ENCODE assay signal across 8 cellular contexts in the genomic region with DNA sequence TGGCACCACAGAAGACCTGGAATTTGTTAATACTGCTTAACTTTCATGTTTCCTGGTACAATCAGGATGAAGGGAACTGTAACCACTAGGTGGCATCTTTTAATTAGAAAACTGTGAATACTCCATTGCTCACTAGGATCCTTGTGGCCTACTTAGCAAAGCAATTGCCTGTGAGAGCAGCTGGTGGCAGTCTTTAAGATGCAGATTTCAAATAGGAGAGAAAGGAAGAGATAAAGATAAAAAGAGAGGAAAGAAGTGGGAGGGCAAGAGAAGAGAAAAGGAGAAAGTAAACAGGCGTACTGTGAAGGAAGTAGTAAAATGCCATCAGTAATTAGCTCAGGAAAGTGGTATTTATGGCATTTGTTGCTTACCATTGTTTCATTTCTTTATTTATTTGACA.
DNase-seq lines count a peak whose midpoint lies in the region; ATAC-seq and TF ChIP-seq lines count a peak whose summit lies in the region.

No MANE protein-coding gene starts in this region.

- H3K4me3 ChIP-seq in HFF-Myc (replicated peaks; ENCODE audit: low read depth, low read length) (no peak overlapping the region), astrocyte of the spinal cord (ENCODE audit: low read depth, low read length) (no peak overlapping the region), iPS DF 6.9 (ENCODE audit: low read length) (no peak overlapping the region), skeletal muscle satellite cell (ENCODE audit: low read length) (no peak overlapping the region)

- in situ Hi-C loops in astrocyte of the spinal cord (cut with HindIII; ENCODE audit: low sequenced_read_pairs), result no loop called here

- TF ChIP-seq CTCF in HFF-Myc (IDR thresholded peaks at IDR 0.05; ENCODE audit: low read depth, low read length, missing control alignments) (peak; percentile 60), astrocyte of the spinal cord (IDR thresholded peaks at IDR 0.05; ENCODE audit: low read depth, low read length) (peak; percentile 66)

- H3K9me3 ChIP-seq in iPS DF 6.9 (ENCODE audit: control insufficient read depth, insufficient read depth, low read length) (no peaks in the 10 kb centered on the region; the same call in 1 of the 2 replicates), skeletal muscle satellite cell (replicated peaks; ENCODE audit: low read length) (no peaks in the 10 kb centered on the region)

- no CpG with 5 or more reads among the region's 1 CpG for WGBS in iPS DF 6.9 (ENCODE audit: insufficient coverage, insufficient read length)

- DNase-seq in DMS 273 treated with DMSO at 0.1 percent for 48 hours (lab: John Stamatoyannopoulos, UW) (peak; percentile 75), HFF-Myc (ENCODE audit: extremely low read depth, low read depth) (peak; percentile 82), NCI-H524 (lab: John Stamatoyannopoulos, UW) (peak; percentile 79 to 96), astrocyte of the spinal cord (ENCODE audit: low read depth, low spot score) (peak; percentile 86), iPS DF 6.9 (ENCODE audit: low read depth, low spot score) (peak; percentile 79)

- H3K4me2 ChIP-seq in skeletal muscle satellite cell (ENCODE audit: low read length), result no peak overlapping the region

- peak overlapping the region; percentile 11 for H3K9ac ChIP-seq in skeletal muscle satellite cell (ENCODE audit: low read depth, low read length)

- H3K36me3 ChIP-seq in iPS DF 6.9 (ENCODE audit: control insufficient read depth, insufficient read depth, low read length), result no peaks in the 10 kb centered on the region
- no peaks in the 10 kb centered on the region for H3K36me3 ChIP-seq in skeletal muscle satellite cell (ENCODE audit: insufficient read depth, low read length)

- no peaks in the 10 kb centered on the region for H3K27me3 ChIP-seq in iPS DF 6.9 (ENCODE audit: control insufficient read depth, insufficient read depth, low read length)
- H3K27me3 ChIP-seq in skeletal muscle satellite cell (ENCODE audit: control insufficient read depth, insufficient read depth, low read length), result no peaks in the 10 kb centered on the region

- no peak overlapping the region for H3K27ac ChIP-seq in iPS DF 6.9 (ENCODE audit: low read length)

- H3K4me1 ChIP-seq in iPS DF 6.9 (ENCODE audit: control insufficient read depth, insufficient read depth, low read length) (peaks cover 8% of the 10 kb centered on the region), skeletal muscle satellite cell (ENCODE audit: control insufficient read depth, insufficient read depth, low read length) (peaks cover 7% of the 10 kb centered on the region)

- no peak for ATAC-seq in HG02588 (IDR thresholded peaks at IDR 0.05; ENCODE audit: unreplicated experiment)
- ATAC-seq in HG02840 (IDR thresholded peaks at IDR 0.05; ENCODE audit: low FRiP score, unreplicated experiment), result no peak
